ENCODE assay signal across 26 cellular contexts in the genomic region with DNA sequence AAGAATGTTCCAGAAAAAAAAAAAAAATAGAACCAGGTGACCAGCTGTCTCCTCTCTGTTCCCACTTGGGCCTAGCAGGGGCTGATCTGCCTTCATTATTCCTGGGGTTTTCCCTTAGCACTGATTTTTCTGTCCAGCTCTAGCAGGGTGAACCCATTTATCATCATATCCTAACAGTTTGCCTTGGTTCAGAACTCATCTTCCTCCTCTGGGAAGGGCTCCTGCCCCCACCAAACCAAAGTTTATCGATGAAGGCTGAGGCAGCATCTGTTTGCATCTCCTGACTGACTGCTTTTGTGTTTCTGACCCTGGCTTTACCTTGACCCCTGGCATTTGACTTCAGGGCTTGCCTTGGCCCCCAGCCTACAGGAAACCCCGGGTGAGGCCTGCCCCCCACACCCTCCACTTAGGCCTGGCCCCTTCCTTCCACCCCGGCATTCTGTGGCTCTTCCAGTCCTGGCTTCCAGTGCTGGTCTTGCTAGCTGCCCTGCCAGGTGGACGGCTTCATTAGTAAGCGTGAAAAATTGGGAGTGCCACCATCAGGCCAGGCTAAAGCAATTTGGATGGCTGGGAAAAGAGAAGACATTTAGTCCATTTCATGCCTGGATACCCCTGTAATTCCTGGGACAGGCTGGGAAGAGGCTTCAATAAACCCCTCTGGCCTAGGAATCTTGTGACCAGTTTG.
A peak's percentile ranks its signal among the peaks of the same experiment; 100 is the strongest.
DNase-seq lines count a peak whose midpoint lies in the region; ATAC-seq and TF ChIP-seq lines count a peak whose summit lies in the region.
"Had no signal": no experiment of that assay in that cellular context is flagged by ENCODE, and none has a peak within 500 bp of the region (broad histone marks: within the 10 kb centered on the region; RNA-seq: fewer than 3 reads in every experiment).

No MANE protein-coding gene starts in this region.

- no peaks in the 10 kb centered on the region for H3K79me2 ChIP-seq in trophoblast cell (ENCODE audit: control insufficient read depth, insufficient read depth, low read length, poor library complexity)

- no peak for TF ChIP-seq CTCF in WERI-Rb-1 (IDR thresholded peaks at IDR 0.05; ENCODE audit: low read depth, low read length)
- no peak for TF ChIP-seq CTCF in glutamatergic neuron (IDR thresholded peaks at IDR 0.05; ENCODE audit: partially characterized antibody, unreplicated experiment)

- no peak for ATAC-seq in GM18870 (IDR thresholded peaks at IDR 0.05; ENCODE audit: unreplicated experiment)
- no peak for ATAC-seq in stimulated activated effector memory CD8-positive, alpha-beta T cell treated with anti-CD3 and anti-CD28 coated beads, Interleukin-12 subunit alpha, Interleukin-12 subunit beta, amount 100 ng/mL, for 72 hours
- ATAC-seq: esophagus mucosa had no signal

- H2AFZ ChIP-seq in trophoblast cell (ENCODE audit: insufficient read depth, low read length, poor library complexity), result no peak overlapping the region

- no peak overlapping the region for H3K23ac ChIP-seq in trophoblast cell (ENCODE audit: low read length)

- DNase-seq in DMS 273 (lab: John Stamatoyannopoulos, UW; ENCODE audit: unreplicated experiment) (peak; percentile 43), DMS 273 treated with DMSO at 0.1 percent for 48 hours (lab: John Stamatoyannopoulos, UW) (no peak), WERI-Rb-1 (no peak), glutamatergic neuron (no peak), trophoblast cell (no peak)
- no peak for DNase-seq in activated CD4-positive, alpha-beta T cell treated with anti-CD3 and anti-CD28 coated beads for 1 hour
- DNase-seq in stimulated activated effector memory CD8-positive, alpha-beta T cell treated with anti-CD3 and anti-CD28 coated beads, Interleukin-12 subunit alpha, Interleukin-12 subunit beta, amount 100 ng/mL, for 72 hours (ENCODE audit: low spot score in 2 of 2), result no peak
- DNase-seq: activated CD4-positive, alpha-beta T cell treated with anti-CD3 and anti-CD28 coated beads for 4 hours; activated CD8-positive, alpha-beta memory T cell treated with anti-CD3 and anti-CD28 coated beads for 24 hours; activated effector memory CD4-positive, alpha-beta T cell treated with anti-CD3 and anti-CD28 coated beads, Interleukin-2, amount 50 U/mL, for 16 hours; activated T-cell treated with anti-CD3 and anti-CD28 coated beads for 4 hours; HFFc6; KG1; left ventricle myocardium inferior; mesenchymal stem cell; NCI-H1417; NCI-H2081; NCI-H524 treated with DMSO at 0.1 percent for 48 hours; Right ventricle myocardium superior; stimulated activated CD4-positive, alpha-beta T cell treated with anti-CD3 and anti-CD28 coated beads, Interleukin-4, amount 100 ng/mL, for 1 hour had no signal

- peaks cover 16% of the 10 kb centered on the region for H3K4me1 Mint-ChIP-seq in glutamatergic neuron (ENCODE audit: low read depth, unreplicated experiment)
- peaks cover 17% of the 10 kb centered on the region for H3K4me1 Mint-ChIP-seq in stimulated activated effector memory CD8-positive, alpha-beta T cell treated with anti-CD3 and anti-CD28 coated beads, Interleukin-12 subunit alpha, Interleukin-12 subunit beta, amount 100 ng/mL, for 72 hours

- no peak overlapping the region for H4K8ac ChIP-seq in trophoblast cell (ENCODE audit: low read depth, low read length)

- no peak overlapping the region for H3K4me3 ChIP-seq in WERI-Rb-1 (ENCODE audit: low read depth, low read length)
- H3K4me3 ChIP-seq in trophoblast cell (ENCODE audit: low read depth, low read length), result no peak overlapping the region
- H3K4me3 ChIP-seq: ascending aorta, left ventricle myocardium inferior had no signal

- H4K12ac ChIP-seq in trophoblast cell (ENCODE audit: low read depth, low read length), result no peak overlapping the region

- H3K4me1 ChIP-seq in trophoblast cell (ENCODE audit: control insufficient read depth in 1 of 2, insufficient read depth in 2 of 2, low read length in 2 of 2), result peaks cover 8 to 14% of the 10 kb centered on the region in 2 experiments
- H3K4me1 ChIP-seq: ascending aorta had no signal

- H3K36me3 Mint-ChIP-seq in glutamatergic neuron (ENCODE audit: unreplicated experiment), result no peaks in the 10 kb centered on the region
- H3K36me3 Mint-ChIP-seq in stimulated activated effector memory CD8-positive, alpha-beta T cell treated with anti-CD3 and anti-CD28 coated beads, Interleukin-12 subunit alpha, Interleukin-12 subunit beta, amount 100 ng/mL, for 72 hours, result no peaks in the 10 kb centered on the region

- H3K27ac Mint-ChIP-seq in glutamatergic neuron (ENCODE audit: unreplicated experiment), result peak overlapping the region; percentile 11
- H3K27ac Mint-ChIP-seq in stimulated activated effector memory CD8-positive, alpha-beta T cell treated with anti-CD3 and anti-CD28 coated beads, Interleukin-12 subunit alpha, Interleukin-12 subunit beta, amount 100 ng/mL, for 72 hours, result no peak overlapping the region
- H3K27ac Mint-ChIP-seq: dendritic cell treated with granulocyte-macrophage colony-stimulating factor and Interleukin-4, amounts not matched to agents 40 ng/mL and 50 ng/mL, for 4 days; HFFc6 had no signal

- H3K4ac ChIP-seq in trophoblast cell (ENCODE audit: low read depth, low read length), result no peak overlapping the region

- H3K27ac ChIP-seq in WERI-Rb-1 (peak overlapping the region; percentile 74), trophoblast cell (ENCODE audit: low read depth, low read length) (no peak overlapping the region)
- H3K27ac ChIP-seq: 22Rv1, ascending aorta, C4-2B, left ventricle myocardium inferior had no signal

- H2AK5ac ChIP-seq in trophoblast cell (ENCODE audit: low read length), result no peak overlapping the region

- peaks cover 2% of the 10 kb centered on the region for H3K27me3 Mint-ChIP-seq in glutamatergic neuron (ENCODE audit: unreplicated experiment)
- H3K27me3 Mint-ChIP-seq: dendritic cell treated with granulocyte-macrophage colony-stimulating factor and Interleukin-4, amounts not matched to agents 40 ng/mL and 50 ng/mL, for 4 days had no signal

- WGBS in trophoblast cell (ENCODE audit: extremely low coverage, insufficient coverage, insufficient read length), result no CpG with 5 or more reads among the region's 5 CpGs

- H2BK120ac ChIP-seq in trophoblast cell (ENCODE audit: insufficient read depth, low read length, poor library complexity), result no peak overlapping the region

- peaks cover 28% of the 10 kb centered on the region for H3K36me3 ChIP-seq in WERI-Rb-1
- H3K36me3 ChIP-seq in trophoblast cell (ENCODE audit: control insufficient read depth in 1 of 2, insufficient read depth in 2 of 2, low read length in 2 of 2), result no peaks in the 10 kb centered on the region
- H3K36me3 ChIP-seq: ascending aorta, left ventricle myocardium inferior had no signal

- H2BK5ac ChIP-seq in trophoblast cell (ENCODE audit: low read depth, low read length, poor library complexity), result no peak overlapping the region

- H3K4me3 Mint-ChIP-seq in glutamatergic neuron (ENCODE audit: unreplicated experiment), result no peak overlapping the region
- H3K4me3 Mint-ChIP-seq in stimulated activated effector memory CD8-positive, alpha-beta T cell treated with anti-CD3 and anti-CD28 coated beads, Interleukin-12 subunit alpha, Interleukin-12 subunit beta, amount 100 ng/mL, for 72 hours, result no peak overlapping the region
- H3K4me3 Mint-ChIP-seq: dendritic cell treated with granulocyte-macrophage colony-stimulating factor and Interleukin-4, amounts not matched to agents 40 ng/mL and 50 ng/mL, for 4 days; HFFc6 had no signal

- peaks cover 3% of the 10 kb centered on the region for H3K9me3 Mint-ChIP-seq in glutamatergic neuron (ENCODE audit: unreplicated experiment)
- H3K9me3 Mint-ChIP-seq in stimulated activated effector memory CD8-positive, alpha-beta T cell treated with anti-CD3 and anti-CD28 coated beads, Interleukin-12 subunit alpha, Interleukin-12 subunit beta, amount 100 ng/mL, for 72 hours, result no peaks in the 10 kb centered on the region
- H3K9me3 Mint-ChIP-seq: dendritic cell treated with granulocyte-macrophage colony-stimulating factor and Interleukin-4, amounts not matched to agents 40 ng/mL and 50 ng/mL, for 4 days; HFFc6 had no signal

- H3K14ac ChIP-seq in trophoblast cell (ENCODE audit: low read length), result no peak overlapping the region

- no peaks in the 10 kb centered on the region for H3K27me3 ChIP-seq in WERI-Rb-1 (ENCODE audit: insufficient read depth, low read depth, severe bottlenecking)
- no peaks in the 10 kb centered on the region for H3K27me3 ChIP-seq in trophoblast cell (ENCODE audit: insufficient read depth, low read length)
- H3K27me3 ChIP-seq: ascending aorta had no signal

- H3K9me3 ChIP-seq in WERI-Rb-1 (ENCODE audit: severe bottlenecking) (no peaks in the 10 kb centered on the region), trophoblast cell (ENCODE audit: insufficient read depth, low read depth, low read length) (no peaks in the 10 kb centered on the region)
- H3K9me3 ChIP-seq: ascending aorta, left ventricle myocardium inferior had no signal

- no peak overlapping the region for H3K9ac ChIP-seq in trophoblast cell (ENCODE audit: low read length)

- H3K18ac ChIP-seq in trophoblast cell (ENCODE audit: low read length), result peak overlapping the region; percentile 67

- no peak overlapping the region for H2BK12ac ChIP-seq in trophoblast cell (ENCODE audit: low read length)

- no peak overlapping the region for H4K91ac ChIP-seq in trophoblast cell (ENCODE audit: low read depth, low read length)

- H3K4me2 ChIP-seq in trophoblast cell (ENCODE audit: low read length), result no peak overlapping the region

- H3K79me1 ChIP-seq in trophoblast cell (ENCODE audit: low read length), result peaks cover 3% of the 10 kb centered on the region
